Comparison of ENCODE assay signal across 9 cellular contexts in the genomic region with DNA sequence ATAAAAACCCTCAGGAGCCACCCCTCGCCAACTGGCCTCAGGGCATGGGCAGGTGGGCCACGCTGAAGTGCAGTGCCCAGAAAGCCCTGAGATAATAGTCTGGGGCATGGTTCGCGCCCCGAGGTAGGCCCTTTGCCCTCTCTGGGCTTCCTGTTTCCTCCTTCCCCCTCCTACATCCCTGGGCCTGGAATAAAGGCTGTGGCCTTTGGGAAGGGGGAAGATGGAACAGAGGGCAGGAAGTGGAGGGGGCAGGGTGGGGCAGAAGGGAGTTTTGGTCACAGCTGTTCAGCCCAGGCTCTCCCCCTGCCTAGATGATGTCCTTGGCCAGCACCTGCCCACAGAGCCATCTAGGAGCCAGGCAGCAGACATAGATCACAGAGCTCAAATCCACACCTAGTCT. TPM values are rescaled to one million over a fixed set of nuclear protein-coding genes. Genes with fewer than 3 reads are reported as not detected.
DNase-seq lines count a peak whose midpoint lies in the region; ATAC-seq and TF ChIP-seq lines count a peak whose summit lies in the region.
"Had no signal": no experiment of that assay in that cellular context is flagged by ENCODE, and none has a peak within 500 bp of the region (broad histone marks: within the 10 kb centered on the region; RNA-seq: fewer than 3 reads in every experiment).

No MANE protein-coding gene starts in this region.

- H3K9me3 ChIP-seq in Karpas-422 (ENCODE audit: low read length) (no peaks in the 10 kb centered on the region), left ventricle myocardium inferior (replicated peaks) (no peaks in the 10 kb centered on the region), skeletal muscle tissue (ENCODE audit: control insufficient read depth in 3 of 3, low read length in 3 of 3) (no peaks in the 10 kb centered on the region)

- CTCF ChIA-PET in RWPE1 (lab: Yijun Ruan, JAX), result interaction anchor here (0.6 to 1.8 kb wide), 4 partner anchors 7 to 149 kb away, joined by 3 to 5 read pairs (median 4); no protein-coding TSS in a partner anchor
- CTCF ChIA-PET in WTC11 (lab: Charles Lee), result interaction anchor here (1.0 to 2.0 kb wide), 2 partner anchors 146 to 150 kb away, joined by 4 to 6 read pairs; no protein-coding TSS in a partner anchor

- H3K27me3 ChIP-seq in Karpas-422 (ENCODE audit: low read length) (no peaks in the 10 kb centered on the region), left ventricle myocardium inferior (ENCODE audit: low read depth) (no peaks in the 10 kb centered on the region), skeletal muscle tissue (ENCODE audit: control insufficient read depth in 3 of 3, insufficient read depth in 3 of 3, low read length in 3 of 3) (no peaks in the 10 kb centered on the region)

- H3K27ac ChIP-seq in Karpas-422 (ENCODE audit: low read length), result 0 out of 2 replicates have a peak overlapping the region, but pooled peaks have one; percentile 55
- peak overlapping the region; percentile 91 for H3K27ac ChIP-seq in RWPE1
- H3K27ac ChIP-seq in left ventricle myocardium inferior (replicated peaks), result peak overlapping the region; percentile 66
- peak overlapping the region; percentile 59 for H3K27ac ChIP-seq in skeletal muscle tissue (ENCODE audit: low read depth, low read length)

- DNase-seq in Karpas-422 (no peak), RWPE1 (ENCODE audit: low spot score) (no peak), left ventricle myocardium inferior (no peak), WTC11 (ENCODE audit: low spot score) (no peak)
- no peak for DNase-seq in stimulated activated CD4-positive, alpha-beta T cell treated with anti-CD3 and anti-CD28 coated beads, Interleukin-2, amount 100 ng/mL, for 48 hours

- no peaks in the 10 kb centered on the region for H3K9me3 Mint-ChIP-seq in WTC11

- no peak overlapping the region for H3K4me3 ChIP-seq in Karpas-422 (ENCODE audit: low read length)
- H3K4me3 ChIP-seq in left ventricle myocardium inferior, result no peak overlapping the region
- no peak overlapping the region for H3K4me3 ChIP-seq in skeletal muscle tissue (ENCODE audit: low read length in 3 of 3)

- POLR2A ChIA-PET in RWPE1 (lab: Yijun Ruan, JAX; ENCODE audit: low non-redundant PET) (no interaction called here), WTC11 (lab: Charles Lee) (no interaction called here)

- TF ChIP-seq CTCF in RWPE1 (conservative IDR thresholded peaks at IDR 0.05; ENCODE audit: low read depth), result no peak
- no peak for TF ChIP-seq CTCF in left ventricle myocardium inferior (IDR thresholded peaks at IDR 0.05; ENCODE audit: borderline replicate concordance)
- no peak for TF ChIP-seq CTCF in WTC11 (IDR thresholded peaks at IDR 0.05)

- no peak overlapping the region for H3K9ac ChIP-seq in Karpas-422 (ENCODE audit: low read length)
- peak overlapping the region in 2 of 3 donors; percentile 50 to 65 for H3K9ac ChIP-seq in skeletal muscle tissue (ENCODE audit: low read depth in 1 of 3, low read length in 3 of 3)

- no peak overlapping the region for H3K27ac Mint-ChIP-seq in WTC11

- ATAC-seq in WTC11 (no peak), HG03025 (IDR thresholded peaks at IDR 0.05; ENCODE audit: low FRiP score, unreplicated experiment) (no peak)

- peaks cover 6% of the 10 kb centered on the region; the same call in 1 of the 2 replicates for H3K79me2 ChIP-seq in Karpas-422 (ENCODE audit: low read length)

- no peak overlapping the region for H2AFZ ChIP-seq in Karpas-422 (ENCODE audit: low read length)

- H3K9me2 ChIP-seq in Karpas-422 (replicated peaks; ENCODE audit: insufficient read depth, low read length), result no peaks in the 10 kb centered on the region

- intact Hi-C loops in left ventricle myocardium inferior (cut with micrococcal nuclease), result no loop called here

- H3K4me1 ChIP-seq in Karpas-422 (ENCODE audit: low read length) (peaks cover 37% of the 10 kb centered on the region), left ventricle myocardium inferior (peaks cover 82% of the 10 kb centered on the region), skeletal muscle tissue (ENCODE audit: control insufficient read depth in 3 of 3, insufficient read depth in 3 of 3, low read length in 3 of 3) (peaks cover 38 to 57% (median 56%) of the 10 kb centered on the region in 3 donors)

- H3K4me1 Mint-ChIP-seq in WTC11, result peaks cover 14% of the 10 kb centered on the region

- H4K20me1 ChIP-seq in Karpas-422 (ENCODE audit: insufficient read depth, low read depth, low read length), result no peaks in the 10 kb centered on the region

- no peaks in the 10 kb centered on the region; the same call in 1 of the 2 replicates for H3K36me3 ChIP-seq in Karpas-422 (ENCODE audit: insufficient read depth, low read length)
- H3K36me3 ChIP-seq in left ventricle myocardium inferior, result peaks cover 63% of the 10 kb centered on the region
- peaks cover 44 to 57% (median 54%) of the 10 kb centered on the region in 3 donors for H3K36me3 ChIP-seq in skeletal muscle tissue (ENCODE audit: control insufficient read depth in 3 of 3, insufficient read depth in 3 of 3, low read length in 3 of 3)

- H3K27me3 Mint-ChIP-seq in WTC11 (ENCODE audit: low read depth), result no peaks in the 10 kb centered on the region

- H3K4me2 ChIP-seq in Karpas-422 (ENCODE audit: low read depth, low read length, poor library complexity, severe bottlenecking), result no peak overlapping the region

- H3K4me3 Mint-ChIP-seq in WTC11, result no peak overlapping the region

- H3K36me3 Mint-ChIP-seq in WTC11, result peaks cover 34% of the 10 kb centered on the region

TF ChIP-seq in WTC11, 78 proteins besides CTCF, POLR2A, EP300 and RAD21:
- TF ChIP-seq ZNF121 (CRISPR knock-in tag; IDR thresholded peaks at IDR 0.05) (no peak), ZNF317 (CRISPR knock-in tag; IDR thresholded peaks at IDR 0.05; ENCODE audit: borderline replicate concordance, low read depth) (no peak)
- TF ChIP-seq, protein P1, sequence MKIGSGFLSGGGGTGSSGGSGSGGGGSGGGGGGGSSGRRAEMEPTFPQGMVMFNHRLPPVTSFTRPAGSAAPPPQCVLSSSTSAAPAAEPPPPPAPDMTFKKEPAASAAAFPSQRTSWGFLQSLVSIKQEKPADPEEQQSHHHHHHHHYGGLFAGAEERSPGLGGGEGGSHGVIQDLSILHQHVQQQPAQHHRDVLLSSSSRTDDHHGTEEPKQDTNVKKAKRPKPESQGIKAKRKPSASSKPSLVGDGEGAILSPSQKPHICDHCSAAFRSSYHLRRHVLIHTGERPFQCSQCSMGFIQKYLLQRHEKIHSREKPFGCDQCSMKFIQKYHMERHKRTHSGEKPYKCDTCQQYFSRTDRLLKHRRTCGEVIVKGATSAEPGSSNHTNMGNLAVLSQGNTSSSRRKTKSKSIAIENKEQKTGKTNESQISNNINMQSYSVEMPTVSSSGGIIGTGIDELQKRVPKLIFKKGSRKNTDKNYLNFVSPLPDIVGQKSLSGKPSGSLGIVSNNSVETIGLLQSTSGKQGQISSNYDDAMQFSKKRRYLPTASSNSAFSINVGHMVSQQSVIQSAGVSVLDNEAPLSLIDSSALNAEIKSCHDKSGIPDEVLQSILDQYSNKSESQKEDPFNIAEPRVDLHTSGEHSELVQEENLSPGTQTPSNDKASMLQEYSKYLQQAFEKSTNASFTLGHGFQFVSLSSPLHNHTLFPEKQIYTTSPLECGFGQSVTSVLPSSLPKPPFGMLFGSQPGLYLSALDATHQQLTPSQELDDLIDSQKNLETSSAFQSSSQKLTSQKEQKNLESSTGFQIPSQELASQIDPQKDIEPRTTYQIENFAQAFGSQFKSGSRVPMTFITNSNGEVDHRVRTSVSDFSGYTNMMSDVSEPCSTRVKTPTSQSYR (CRISPR knock-in tag; IDR thresholded peaks at IDR 0.05), result no peak
TF ChIP-seq in WTC11: peak in this region for 0.

RNA-seq across cellular contexts. Expression of a gene that starts 11.3 kb away (rescaled TPM):
- 10.3 and 11.1 TPM in 2 replicates for total RNA-seq in Karpas-422 (2014; rRNA removed; shearing (Covaris generic); ENCODE audit: low replicate concordance)
- total RNA-seq in left ventricle myocardium inferior (12.1 TPM), skeletal muscle tissue (8.9 TPM), WTC11 (2021) (8.0 to 8.7 TPM (median 8.5 TPM) in 3 replicates)

RNA-seq across cellular contexts. Expression of a gene that starts 34.6 kb away (rescaled TPM):
- total RNA-seq in Karpas-422 (2014; rRNA removed; shearing (Covaris generic); ENCODE audit: low replicate concordance), result 8.7 and 9.5 TPM in 2 replicates
- 2.1 TPM for total RNA-seq in left ventricle myocardium inferior
- total RNA-seq in skeletal muscle tissue, result 1.0 TPM
- 3.8 to 4.6 TPM (median 4.4 TPM) in 3 replicates for total RNA-seq in WTC11 (2021)

RNA-seq across cellular contexts. Expression of a gene that starts 34.6 kb away (rescaled TPM):
- total RNA-seq in Karpas-422 (2014; rRNA removed; shearing (Covaris generic); ENCODE audit: low replicate concordance), result 38.5 and 51.8 TPM in 2 replicates
- 54.0 TPM for total RNA-seq in left ventricle myocardium inferior
- 11.5 TPM for total RNA-seq in skeletal muscle tissue
- 44.6 to 50.7 TPM (median 47.4 TPM) in 3 replicates for total RNA-seq in WTC11 (2021)

RNA-seq across cellular contexts. Expression of a gene that starts 50.3 kb away (rescaled TPM):
- total RNA-seq in Karpas-422 (2014; rRNA removed; shearing (Covaris generic); ENCODE audit: low replicate concordance), result not detected in 2 replicates
- total RNA-seq in left ventricle myocardium inferior, result 386 TPM
- 30.8 TPM for total RNA-seq in skeletal muscle tissue
- total RNA-seq in WTC11 (2021), result not detected in 3 replicates
- total RNA-seq: bronchial epithelial cell, pulmonary artery endothelial cell had no signal
